In genomic region chr2:109027702-109028101, GRCh38 we compare ENCODE assay signal across 1 cellular context.
TF ChIP-seq lines count a peak whose summit lies in the region.

No MANE protein-coding gene starts in this region.

TF ChIP-seq in WTC11, 78 proteins besides CTCF, POLR2A, EP300 and RAD21:
- TF ChIP-seq ARID4B (CRISPR knock-in tag; IDR thresholded peaks at IDR 0.05; ENCODE audit: borderline replicate concordance) = no peak
- no peak for TF ChIP-seq ZNF219 (CRISPR knock-in tag; IDR thresholded peaks at IDR 0.05; ENCODE audit: borderline replicate concordance)
- TF ChIP-seq, protein P1, sequence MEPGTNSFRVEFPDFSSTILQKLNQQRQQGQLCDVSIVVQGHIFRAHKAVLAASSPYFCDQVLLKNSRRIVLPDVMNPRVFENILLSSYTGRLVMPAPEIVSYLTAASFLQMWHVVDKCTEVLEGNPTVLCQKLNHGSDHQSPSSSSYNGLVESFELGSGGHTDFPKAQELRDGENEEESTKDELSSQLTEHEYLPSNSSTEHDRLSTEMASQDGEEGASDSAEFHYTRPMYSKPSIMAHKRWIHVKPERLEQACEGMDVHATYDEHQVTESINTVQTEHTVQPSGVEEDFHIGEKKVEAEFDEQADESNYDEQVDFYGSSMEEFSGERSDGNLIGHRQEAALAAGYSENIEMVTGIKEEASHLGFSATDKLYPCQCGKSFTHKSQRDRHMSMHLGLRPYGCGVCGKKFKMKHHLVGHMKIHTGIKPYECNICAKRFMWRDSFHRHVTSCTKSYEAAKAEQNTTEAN (CRISPR knock-in tag; IDR thresholded peaks at IDR 0.05) = no peak
- TF ChIP-seq AR (CRISPR knock-in tag; IDR thresholded peaks at IDR 0.05) = no peak
- TF ChIP-seq JUN (CRISPR knock-in tag; IDR thresholded peaks at IDR 0.05) = no peak
